8 cellular contexts compared by ENCODE assay signal in genomic region chr3:152100491-152101086, GRCh38.
DNase-seq lines count a peak whose midpoint lies in the region; ATAC-seq lines count a peak whose summit lies in the region.

No MANE protein-coding gene starts in this region.

- no peak overlapping the region for H3K4me2 ChIP-seq in mesendoderm (ENCODE audit: low read length)

- no peak overlapping the region for H3K4me3 ChIP-seq in mesendoderm (ENCODE audit: low read length)

- H4K8ac ChIP-seq in mesendoderm (ENCODE audit: low read depth, low read length): no peak overlapping the region

- H3K23ac ChIP-seq in mesendoderm (ENCODE audit: low read length): no peak overlapping the region

- no peaks in the 10 kb centered on the region for H3K79me2 ChIP-seq in mesendoderm (ENCODE audit: control insufficient read depth, insufficient read depth, low read length)

- H3K4me1 ChIP-seq in mesendoderm (ENCODE audit: control insufficient read depth, low read depth, low read length): peaks cover 2% of the 10 kb centered on the region

- no peaks in the 10 kb centered on the region for H3K36me3 ChIP-seq in mesendoderm (ENCODE audit: control insufficient read depth, insufficient read depth, low read length)

- no peak overlapping the region for H3K18ac ChIP-seq in mesendoderm (ENCODE audit: low read length)

- no peak overlapping the region for H3K56ac ChIP-seq in mesendoderm (ENCODE audit: low read length)

- DNase-seq in MV-4-11 (lab: John Stamatoyannopoulos, UW) (peak; percentile 83), mesendoderm (peak; percentile 94), GM19240 (ENCODE audit: insufficient read length, low spot score) (no peak), ACHN (no peak), NCI-H2227 (lab: John Stamatoyannopoulos, UW; ENCODE audit: unreplicated experiment) (no peak)
- DNase-seq in central memory CD4-positive, alpha-beta T cell: no peak

- no peak overlapping the region for H2BK5ac ChIP-seq in mesendoderm (ENCODE audit: low read length)

- WGBS in mesendoderm (ENCODE audit: extremely low coverage, insufficient coverage, low lambda C conversion rate): no CpG with 5 or more reads among the region's 3 CpGs

- ATAC-seq in GM19324 (IDR thresholded peaks at IDR 0.05; ENCODE audit: low FRiP score, unreplicated experiment): peak; percentile 96
- peak; percentile 90 for ATAC-seq in HG02870 (IDR thresholded peaks at IDR 0.05; ENCODE audit: unreplicated experiment)

- no peak overlapping the region for H2BK120ac ChIP-seq in mesendoderm (ENCODE audit: low read depth, low read length)

- no peak overlapping the region for H3K27ac ChIP-seq in mesendoderm (ENCODE audit: low read depth, low read length)

- no peaks in the 10 kb centered on the region for H3K27me3 ChIP-seq in mesendoderm (ENCODE audit: insufficient read depth, low read length, poor library complexity)

- no peak overlapping the region for H3K4ac ChIP-seq in mesendoderm (ENCODE audit: low read depth, low read length)

- H2AK5ac ChIP-seq in mesendoderm (ENCODE audit: low read length): no peak overlapping the region

- in situ Hi-C loops in ACHN (cut with HindIII; ENCODE audit: low pct_ligation_motif_present, low pct_unique_long_range_greater_than_20kb, low sequenced_read_pairs): no loop called here

- H3K9ac ChIP-seq in mesendoderm (ENCODE audit: low read length): no peak overlapping the region

- no peak overlapping the region for H2BK15ac ChIP-seq in mesendoderm (replicated peaks; ENCODE audit: low read depth)

- no peak overlapping the region for H4K5ac ChIP-seq in mesendoderm (ENCODE audit: low read length)

- H3K79me1 ChIP-seq in mesendoderm (ENCODE audit: low read length): no peaks in the 10 kb centered on the region

Comparison
In these comparisons a context has a peak if more than half of its experiments do, and no peak if none do; other contexts are left out.
1. DNase-seq: peak in MV-4-11 (single experiment) and mesendoderm (single experiment); none in GM19240 (single experiment), central memory CD4-positive, alpha-beta T cell (single experiment), ACHN (single experiment) and NCI-H2227 (single experiment).